Comparison of ENCODE assay signal across 20 cellular contexts in genomic region chr15:78623786-78624497, GRCh38. TPM values are rescaled to one million over a fixed set of nuclear protein-coding genes. Genes with fewer than 3 reads are reported as not detected.
A peak's percentile ranks its signal among the peaks of the same experiment; 100 is the strongest.
DNase-seq lines count a peak whose midpoint lies in the region; ATAC-seq, FAIRE-seq and TF ChIP-seq lines count a peak whose summit lies in the region.
"Had no signal": no experiment of that assay in that cellular context is flagged by ENCODE, and none has a peak within 500 bp of the region (broad histone marks: within the 10 kb centered on the region; RNA-seq: fewer than 3 reads in every experiment).

No MANE protein-coding gene starts in this region.

- H3K9me1 ChIP-seq in K562 (ENCODE audit: control insufficient read depth, insufficient read depth, low read length), result no peaks in the 10 kb centered on the region

- H3K9me2 ChIP-seq in Karpas-422 (replicated peaks; ENCODE audit: insufficient read depth, low read length), result no peaks in the 10 kb centered on the region

- H3K9ac ChIP-seq in Karpas-422 (ENCODE audit: low read length) (no peak overlapping the region), K562 (ENCODE audit: insufficient read depth in 1 of 2, low read depth in 2 of 2, low read length in 2 of 2) (no peak overlapping the region)

- ATAC-seq in K562 (no peak), GM19467 (IDR thresholded peaks at IDR 0.05; ENCODE audit: unreplicated experiment) (no peak)
- ATAC-seq: A549, GM23338 had no signal

- H3K27me3 ChIP-seq in Karpas-422 (ENCODE audit: low read length) (no peaks in the 10 kb centered on the region), K562 (ENCODE audit: control insufficient read depth in 2 of 2, insufficient read depth in 2 of 2, low read length in 2 of 2) (peaks cover 46 to 77% of the 10 kb centered on the region in 2 experiments)
- H3K27me3 ChIP-seq: BE2C had no signal

- H3K36me3 Mint-ChIP-seq in nephron progenitor cell (ENCODE audit: low read depth), result peaks cover 40% of the 10 kb centered on the region
- H3K36me3 Mint-ChIP-seq: CD4-positive, alpha-beta memory T cell had no signal

- H3K4me1 Mint-ChIP-seq in nephron progenitor cell, result peaks cover 28% of the 10 kb centered on the region

- intact Hi-C loops in K562 (cut with micrococcal nuclease), result no loop called here

- TF ChIP-seq EP300 in K562 (IDR thresholded peaks at IDR 0.05; ENCODE audit: low read length), result no peak

- H3K4me2 ChIP-seq in Karpas-422 (ENCODE audit: low read depth, low read length, poor library complexity, severe bottlenecking), result no peak overlapping the region
- H3K4me2 ChIP-seq in K562 (ENCODE audit: insufficient read depth, low read length), result no peak overlapping the region
- H3K4me2 ChIP-seq: A549, GM23338 had no signal

- WGBS in K562 (ENCODE audit: insufficient coverage, low coverage, missing lambda C conversion rate), result 0% methylated on average over 7 of the region's 7 CpGs

- H2AFZ ChIP-seq in Karpas-422 (ENCODE audit: low read length) (no peak overlapping the region), K562 (ENCODE audit: low read depth, low read length) (no peak overlapping the region)
- H2AFZ ChIP-seq: GM23338 had no signal

- no peak overlapping the region for H3K4me3 Mint-ChIP-seq in nephron progenitor cell
- H3K4me3 Mint-ChIP-seq: CD4-positive, alpha-beta memory T cell; GM23338; HFFc6 had no signal

- CTCF ChIA-PET in K562 (lab: Yijun Ruan, JAX; ENCODE audit: low intra/inter-chr PET ratio), result no interaction called here
- CTCF ChIA-PET in HEK293T (lab: Yijun Ruan, JAX), result interaction anchor here (1.0 kb wide), 1 partner anchor 11 kb away, joined by 3 read pairs; no protein-coding TSS in a partner anchor

- no peak for FAIRE-seq in K562 (lab: Jason Lieb, UNC)
- FAIRE-seq: A549, GM18507 had no signal

- no peak for TF ChIP-seq RAD21 in K562 (CRISPR knock-in tag; conservative IDR thresholded peaks at IDR 0.05 in 1 of 2, IDR thresholded peaks at IDR 0.05 in 1 of 2)

- in situ Hi-C loops in K562 (cut with MboI), result no loop called here

- DNase-seq in Karpas-422 (peak; percentile 39), K562 (ENCODE audit: extremely low read depth in 1 of 4, low spot score in 3 of 4) (no peak), nephron progenitor cell (no peak), NCI-H2171 treated with DMSO at 0.1 percent for 48 hours (lab: John Stamatoyannopoulos, UW) (no peak), HEK293T (ENCODE audit: extremely low spot score) (no peak)
- DNase-seq in activated CD4-positive, alpha-beta T cell treated with anti-CD3 and anti-CD28 coated beads for 48 hours, result no peak
- DNase-seq: BE2C; CD4-positive, alpha-beta memory T cell; COR-L47; DMS53; GF-D8; H7; HFFc6 had no signal

- H3K4me1 ChIP-seq in Karpas-422 (ENCODE audit: low read length) (no peaks in the 10 kb centered on the region), K562 (replicated peaks in 1 of 2; ENCODE audit: control insufficient read depth in 2 of 2, insufficient read depth in 2 of 2, low read length in 2 of 2) (peaks cover 0 to 12% of the 10 kb centered on the region in 2 experiments; a peak in 1 of 5 replicates)

- H3K9me3 ChIP-seq in Karpas-422 (ENCODE audit: low read length), result no peaks in the 10 kb centered on the region
- no peaks in the 10 kb centered on the region for H3K9me3 ChIP-seq in K562 (replicated peaks; ENCODE audit: control insufficient read depth, insufficient read depth, low read depth, low read length)
- H3K9me3 ChIP-seq: A549, BE2C had no signal

- no peak overlapping the region for H3K27ac ChIP-seq in Karpas-422 (ENCODE audit: low read length)
- no peak overlapping the region for H3K27ac ChIP-seq in K562 (ENCODE audit: extremely low read depth, low read depth, low read length)
- H3K27ac ChIP-seq: A549, C4-2B, HL-60 had no signal

- H3K9me3 Mint-ChIP-seq in nephron progenitor cell, result no peaks in the 10 kb centered on the region
- H3K9me3 Mint-ChIP-seq: CD4-positive, alpha-beta memory T cell; GM23338; HFFc6 had no signal

- peaks cover 40% of the 10 kb centered on the region for H3K27me3 Mint-ChIP-seq in nephron progenitor cell (ENCODE audit: low read depth, poor library complexity)

- POLR2A ChIA-PET in K562 (lab: Yijun Ruan, JAX) (interaction anchor here (1.0 kb wide), 1 partner anchor 8 kb away, joined by 3 read pairs; no protein-coding TSS in a partner anchor), HEK293T (lab: Yijun Ruan, JAX) (interaction anchor here (0.7 kb wide), 1 partner anchor 325 kb away, joined by 3 read pairs; the partner anchor contains the start of gene SKIC8)

- H3K4me3 ChIP-seq in Karpas-422 (ENCODE audit: low read length) (no peak overlapping the region), K562 (no peak overlapping the region)
- H3K4me3 ChIP-seq: A549, GM23338 had no signal

- H3K79me2 ChIP-seq in Karpas-422 (ENCODE audit: low read length) (no peaks in the 10 kb centered on the region), K562 (ENCODE audit: control insufficient read depth, insufficient read depth, low read length) (no peaks in the 10 kb centered on the region)

- H3K36me3 ChIP-seq in Karpas-422 (ENCODE audit: insufficient read depth, low read length) (no peaks in the 10 kb centered on the region), K562 (ENCODE audit: control insufficient read depth, insufficient read depth, low read length) (no peaks in the 10 kb centered on the region)

- no peaks in the 10 kb centered on the region for H4K20me1 ChIP-seq in Karpas-422 (ENCODE audit: insufficient read depth, low read depth, low read length)
- no peaks in the 10 kb centered on the region; the same call in none of the 2 replicates for H4K20me1 ChIP-seq in K562 (replicated peaks; ENCODE audit: control insufficient read depth, insufficient read depth, low read length)

- TF ChIP-seq POLR2A in K562 (conservative IDR thresholded peaks at IDR 0.05), result no peak

- peak overlapping the region; percentile 21 for H3K27ac Mint-ChIP-seq in nephron progenitor cell
- H3K27ac Mint-ChIP-seq: CD4-positive, alpha-beta memory T cell; GM23338; HFFc6 had no signal

- no peak for TF ChIP-seq CTCF in K562 (IDR thresholded peaks at IDR 0.05 in 2 of 3, conservative IDR thresholded peaks at IDR 0.05 in 1 of 3; ENCODE audit: insufficient read depth in 2 of 3, low read depth in 1 of 3, low read length in 3 of 3)
- no peak for TF ChIP-seq CTCF in nephron progenitor cell (IDR thresholded peaks at IDR 0.05)

- BruUV-seq in K562 (replicated peaks; lab: Mats Ljungman, UMichigan), result no TSS peak

RNA-seq across cellular contexts. Expression of gene CHRNA3, which starts 3.1 kb away (rescaled TPM):
- not detected in 2 replicates for total RNA-seq in Karpas-422 (2014; rRNA removed; shearing (Covaris generic); ENCODE audit: low replicate concordance)
- not detected in 2 replicates for total RNA-seq in K562 (2011; cell fraction: chromatin; rRNA removed; ENCODE audit: low replicate concordance)
- total RNA-seq in K562 (2011; cell fraction: nucleolus; rRNA removed), result not detected in 2 replicates
- total RNA-seq in K562 (2011; cell fraction: nucleoplasm; rRNA removed), result not detected in 2 replicates
- total RNA-seq in K562 (2014; rRNA removed), result not detected in 2 replicates
- total RNA-seq in K562 (2014; rRNA removed; fragmentation: Illumina TruSeq; extraction: Trizol), result not detected in 2 replicates
- total RNA-seq in K562 (2015; rRNA removed; fragmentation: Illumina TruSeq; extraction: Trizol), result not detected in 2 replicates
- total RNA-seq in K562 (2021), result not detected in 2 replicates
- polyA plus RNA-seq in K562 (2011; rRNA removed), result not detected in 2 replicates
- polyA plus RNA-seq in K562 (2011; cell fraction: cytosol; rRNA removed), result not detected in 2 replicates
- not detected in 2 replicates for polyA plus RNA-seq in K562 (2011; cell fraction: nucleus; rRNA removed)
- polyA plus RNA-seq in K562 (2012), result 0.07 and 0.31 TPM in 2 replicates
- not detected in 2 replicates for polyA plus RNA-seq in K562 (2014; fragmentation: Illumina TruSeq; extraction: Trizol)
- under 1 TPM in 1 of 2 experiments, not detected in 1; 0.01 TPM for polyA plus RNA-seq in K562 (2014; fragmentation: Nextera tagmentation; extraction: Ambion mirVana)
- not detected in 2 replicates for polyA plus RNA-seq in K562 (2014; rRNA removed)
- not detected in 2 replicates for polyA minus RNA-seq in K562 (2011; rRNA and poly(A)+ RNA removed)
- not detected in 2 replicates for polyA minus RNA-seq in K562 (2011; cell fraction: cytosol; rRNA and poly(A)+ RNA removed)
- not detected in 2 replicates for polyA minus RNA-seq in K562 (2011; cell fraction: nucleus; rRNA and poly(A)+ RNA removed)
- total RNA-seq: CD4-positive, alpha-beta memory T cell; HFFc6 had no signal
- polyA plus RNA-seq: AG04450; CD4-positive, alpha-beta memory T cell had no signal

RNA-seq across cellular contexts. Expression of gene CHRNB4, which starts 17.1 kb away (rescaled TPM):
- total RNA-seq in Karpas-422 (2014; rRNA removed; shearing (Covaris generic); ENCODE audit: low replicate concordance), result not detected in 2 replicates
- total RNA-seq in K562 (2011; cell fraction: chromatin; rRNA removed; ENCODE audit: low replicate concordance), result not detected in 2 replicates
- total RNA-seq in K562 (2011; cell fraction: nucleolus; rRNA removed), result not detected in 2 replicates
- not detected in 2 replicates for total RNA-seq in K562 (2011; cell fraction: nucleoplasm; rRNA removed)
- 0.18 TPM in 1 of 2 replicates, not detected in the other for total RNA-seq in K562 (2014; rRNA removed)
- total RNA-seq in K562 (2014; rRNA removed; fragmentation: Illumina TruSeq; extraction: Trizol), result not detected in 2 replicates
- not detected in 2 replicates for total RNA-seq in K562 (2015; rRNA removed; fragmentation: Illumina TruSeq; extraction: Trizol)
- not detected in 2 replicates for total RNA-seq in K562 (2021)
- not detected in 2 replicates for polyA plus RNA-seq in K562 (2011; rRNA removed)
- 0.04 TPM in 1 of 2 replicates, not detected in the other for polyA plus RNA-seq in K562 (2011; cell fraction: cytosol; rRNA removed)
- polyA plus RNA-seq in K562 (2011; cell fraction: nucleus; rRNA removed), result 0.04 TPM in 1 of 2 replicates, not detected in the other
- not detected in 2 replicates for polyA plus RNA-seq in K562 (2012)
- not detected in 2 replicates for polyA plus RNA-seq in K562 (2014; fragmentation: Illumina TruSeq; extraction: Trizol)
- under 1 TPM in 1 of 2 experiments, not detected in 1; 0.08 TPM for polyA plus RNA-seq in K562 (2014; fragmentation: Nextera tagmentation; extraction: Ambion mirVana)
- not detected in 2 replicates for polyA plus RNA-seq in K562 (2014; rRNA removed)
- polyA minus RNA-seq in K562 (2011; rRNA and poly(A)+ RNA removed), result not detected in 2 replicates
- not detected in 2 replicates for polyA minus RNA-seq in K562 (2011; cell fraction: cytosol; rRNA and poly(A)+ RNA removed)
- not detected in 2 replicates for polyA minus RNA-seq in K562 (2011; cell fraction: nucleus; rRNA and poly(A)+ RNA removed)
- total RNA-seq: CD4-positive, alpha-beta memory T cell; HFFc6 had no signal
- polyA plus RNA-seq: AG04450; CD4-positive, alpha-beta memory T cell had no signal

RNA-seq across cellular contexts. Expression of gene CHRNA5, which starts 58.6 kb away (rescaled TPM):
- 0.11 TPM in 1 of 2 replicates, not detected in the other for total RNA-seq in Karpas-422 (2014; rRNA removed; shearing (Covaris generic); ENCODE audit: low replicate concordance)
- total RNA-seq in K562 (2011; cell fraction: chromatin; rRNA removed; ENCODE audit: low replicate concordance), result 9.5 and 17.7 TPM in 2 replicates
- total RNA-seq in K562 (2011; cell fraction: nucleolus; rRNA removed), result 5.2 and 8.6 TPM in 2 replicates
- total RNA-seq in K562 (2011; cell fraction: nucleoplasm; rRNA removed), result 8.6 and 12.1 TPM in 2 replicates
- total RNA-seq in K562 (2014; rRNA removed) (6.0 and 6.5 TPM in 2 replicates), K562 (2014; rRNA removed; fragmentation: Illumina TruSeq; extraction: Trizol) (16.1 and 17.3 TPM in 2 replicates), K562 (2015; rRNA removed; fragmentation: Illumina TruSeq; extraction: Trizol) (8.0 and 11.0 TPM in 2 replicates), K562 (2021) (13.4 and 14.9 TPM in 2 replicates)
- polyA plus RNA-seq in K562 (2011; rRNA removed) (6.1 and 13.6 TPM in 2 replicates), K562 (2014; fragmentation: Illumina TruSeq; extraction: Trizol) (11.4 and 12.4 TPM in 2 replicates), K562 (2014; fragmentation: Nextera tagmentation; extraction: Ambion mirVana) (1 to 10 TPM; 2.8 to 3.4 TPM), K562 (2014; rRNA removed) (7.1 and 11.7 TPM in 2 replicates)
- 2.1 and 3.9 TPM in 2 replicates for polyA plus RNA-seq in K562 (2011; cell fraction: cytosol; rRNA removed)
- 1.9 and 2.2 TPM in 2 replicates for polyA plus RNA-seq in K562 (2011; cell fraction: nucleus; rRNA removed)
- polyA plus RNA-seq in K562 (2012), result 7.2 and 12.4 TPM in 2 replicates
- polyA minus RNA-seq in K562 (2011; rRNA and poly(A)+ RNA removed), result 5.6 and 12.7 TPM in 2 replicates
- polyA minus RNA-seq in K562 (2011; cell fraction: cytosol; rRNA and poly(A)+ RNA removed), result 2.1 and 4.4 TPM in 2 replicates
- polyA minus RNA-seq in K562 (2011; cell fraction: nucleus; rRNA and poly(A)+ RNA removed), result 1.1 and 1.3 TPM in 2 replicates
